In the genomic region with DNA sequence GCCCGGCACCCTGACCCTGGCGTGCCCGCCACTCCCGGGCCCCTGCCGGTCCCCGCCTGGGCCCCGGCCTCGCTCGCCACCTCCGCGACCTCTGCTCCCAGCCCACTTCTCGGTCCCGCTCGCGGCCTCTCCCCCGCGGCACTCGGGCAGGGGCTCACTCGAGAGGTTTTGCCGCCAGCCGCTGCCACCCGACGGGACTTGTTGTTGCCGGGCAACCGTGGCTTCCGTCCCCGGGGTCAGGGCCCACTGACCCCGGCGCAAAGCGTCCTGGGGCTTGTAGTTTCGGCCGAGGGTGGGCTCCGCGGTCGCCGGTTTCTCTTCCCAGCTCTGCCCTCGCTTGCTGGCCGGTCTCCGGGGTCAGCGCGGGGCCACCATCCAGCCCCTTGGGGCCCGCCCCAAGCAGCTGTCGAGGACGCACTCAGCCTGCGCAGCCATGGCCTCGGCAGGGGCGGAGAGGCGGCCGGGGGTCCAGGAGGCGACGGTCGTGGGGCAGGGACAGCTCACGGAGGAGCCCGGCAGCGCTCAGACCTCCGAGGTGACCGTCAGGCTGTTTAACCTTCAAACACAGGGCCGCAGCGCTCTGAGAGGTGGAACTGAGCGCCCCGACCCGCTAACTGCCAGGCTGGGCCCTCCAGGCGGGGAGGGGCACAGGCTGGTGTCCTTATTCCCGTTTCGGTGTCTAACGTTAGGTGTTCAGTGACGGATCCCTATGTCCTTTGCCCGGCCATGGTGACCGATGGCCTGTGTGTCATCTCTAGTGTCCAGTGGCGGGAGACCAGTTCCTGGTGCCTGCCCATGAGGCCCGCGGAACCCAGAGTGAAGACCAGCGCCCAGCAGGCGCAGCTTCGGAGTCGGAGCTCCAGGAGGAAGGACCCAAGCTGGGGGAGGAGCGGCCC, we compare ENCODE assay signal across 8 cellular contexts.
DNase-seq lines count a peak whose midpoint lies in the region; ATAC-seq lines count a peak whose summit lies in the region.

Gene C16orf86 (plus strand): TSS at position 277 of the 896 bp plus-strand sequence. CDS start 157 bp downstream, at position 434.
Gene ENKD1 (minus strand): TSS at position 213 of the 896 bp plus-strand sequence. CDS start 308 bp downstream, outside the sequence.

- H3K4me3 ChIP-seq in GM08714 (ENCODE audit: low read length) = peak within 1 kb of the TSS; percentile 76; the same call in 1 of the 2 replicates

- DNase-seq in NCI-H2107 (lab: John Stamatoyannopoulos, UW) = peak; percentile 65
- peak; percentile 79 for DNase-seq in activated CD4-positive, CD25-positive, alpha-beta regulatory T cell treated with anti-CD3 and anti-CD28 coated beads, Interleukin-2, amount 50 U/mL, for 72 hours
- peak; percentile 74 for DNase-seq in cerebellar cortex (ENCODE audit: low spot score)
- DNase-seq in kidney glomerular epithelial cell (lab: John Stamatoyannopoulos, UW) = peak; percentile 22
- peak; percentile 64 to 77 for DNase-seq in stimulated activated CD4-positive, alpha-beta T cell treated with anti-CD3 and anti-CD28 coated beads, Interleukin-15, amount 100 ng/mL, for 48 hours (ENCODE audit: low read depth in 2 of 2)

- ATAC-seq in HG02623 (IDR thresholded peaks at IDR 0.05; ENCODE audit: unreplicated experiment) = peak; percentile 58
- ATAC-seq in HG03565 (IDR thresholded peaks at IDR 0.05; ENCODE audit: unreplicated experiment) = no peak

Comparison
In these comparisons a context has a peak if more than half of its experiments do, and no peak if none do; other contexts are left out.
1. DNase-seq: peak in every context shown above with its lines; median percentile 79 in activated CD4-positive, CD25-positive, alpha-beta regulatory T cell treated with anti-CD3 and anti-CD28 coated beads, Interleukin-2, amount 50 U/mL, for 72 hours; 74 in cerebellar cortex; 70 in stimulated activated CD4-positive, alpha-beta T cell treated with anti-CD3 and anti-CD28 coated beads, Interleukin-15, amount 100 ng/mL, for 48 hours; 65 in NCI-H2107; 22 in kidney glomerular epithelial cell.